ENCODE assay signal across 17 cellular contexts in genomic region chr15:64398575-64398974, GRCh38. TPM values are rescaled to one million over a fixed set of nuclear protein-coding genes. Genes with fewer than 3 reads are reported as not detected.
"Had no signal": no experiment of that assay in that cellular context is flagged by ENCODE, and none has a peak within 500 bp of the region (broad histone marks: within the 10 kb centered on the region; RNA-seq: fewer than 3 reads in every experiment).

No MANE protein-coding gene starts in this region.

- DNase-seq: activated B cell treated with CpG ODN at 0.5 μM for 24 hours; activated CD4-positive, alpha-beta T cell treated with anti-CD3 and anti-CD28 coated beads, Interleukin-2, amount 10 ng/mL, durations not matched to agents 7 days and 5 days; activated naive CD4-positive, alpha-beta T cell; activated naive CD8-positive, alpha-beta T cell treated with anti-CD3 and anti-CD28 coated beads, Interleukin-2, amount 50 U/mL, for 24 hours; erythroblast; islet precursor cell; mesendoderm; nephron progenitor cell; stimulated activated CD4-positive, alpha-beta T cell treated with anti-CD3 and anti-CD28 coated beads, Interleukin-2, amount 100 ng/mL, for 48 hours; stimulated activated naive CD4-positive, alpha-beta T cell; tibial artery had no signal

- H3K4me1 ChIP-seq: ascending aorta, gastroesophageal sphincter, tibial artery had no signal

- H3K9me3 Mint-ChIP-seq: activated B cell treated with CpG ODN at 0.5 μM for 24 hours; activated CD4-positive, alpha-beta T cell treated with anti-CD3 and anti-CD28 coated beads, Interleukin-2, amount 10 ng/mL, durations not matched to agents 7 days and 5 days; activated naive CD8-positive, alpha-beta T cell treated with anti-CD3 and anti-CD28 coated beads, Interleukin-2, amount 50 U/mL, for 24 hours; nephron progenitor cell had no signal

- FAIRE-seq: TTC549, urothelium cell line had no signal

- H3K4me3 Mint-ChIP-seq: activated B cell treated with CpG ODN at 0.5 μM for 24 hours; activated CD4-positive, alpha-beta T cell treated with anti-CD3 and anti-CD28 coated beads, Interleukin-2, amount 10 ng/mL, durations not matched to agents 7 days and 5 days; activated naive CD8-positive, alpha-beta T cell treated with anti-CD3 and anti-CD28 coated beads, Interleukin-2, amount 50 U/mL, for 24 hours; nephron progenitor cell had no signal

- H3K27me3 ChIP-seq: ascending aorta, cardiac muscle cell, gastroesophageal sphincter, hepatocyte, tibial artery had no signal

- ATAC-seq: activated naive CD8-positive, alpha-beta T cell treated with anti-CD3 and anti-CD28 coated beads, Interleukin-2, amount 50 U/mL, for 24 hours; gastroesophageal sphincter had no signal

- H3K4me3 ChIP-seq: ascending aorta, cardiac muscle cell, gastroesophageal sphincter, hepatocyte, tibial artery had no signal

- H3K27ac Mint-ChIP-seq: activated B cell treated with CpG ODN at 0.5 μM for 24 hours; activated CD4-positive, alpha-beta T cell treated with anti-CD3 and anti-CD28 coated beads, Interleukin-2, amount 10 ng/mL, durations not matched to agents 7 days and 5 days; activated naive CD8-positive, alpha-beta T cell treated with anti-CD3 and anti-CD28 coated beads, Interleukin-2, amount 50 U/mL, for 24 hours; nephron progenitor cell had no signal

- H3K9me3 ChIP-seq: ascending aorta, gastroesophageal sphincter, tibial artery had no signal

- H3K27ac ChIP-seq: ascending aorta, cardiac muscle cell, gastroesophageal sphincter, hepatocyte, tibial artery had no signal

- H3K4me1 Mint-ChIP-seq: activated B cell treated with CpG ODN at 0.5 μM for 24 hours, nephron progenitor cell had no signal

RNA-seq across cellular contexts. Expression of gene PCLAF, which starts 17.3 kb away (rescaled TPM):
- total RNA-seq: ascending aorta had no signal
